9 cellular contexts compared by ENCODE assay signal in genomic region chr9:132942541-132943182, GRCh38. TPM values are rescaled to one million over a fixed set of nuclear protein-coding genes. Genes with fewer than 3 reads are reported as not detected.
DNase-seq lines count a peak whose midpoint lies in the region; TF ChIP-seq lines count a peak whose summit lies in the region.
"Had no signal": no experiment of that assay in that cellular context is flagged by ENCODE, and none has a peak within 500 bp of the region (broad histone marks: within the 10 kb centered on the region; RNA-seq: fewer than 3 reads in every experiment).

No MANE protein-coding gene starts in this region.

- TF ChIP-seq CTCF in chondrocyte (IDR thresholded peaks at IDR 0.05), result no peak
- TF ChIP-seq CTCF in nephron progenitor cell (IDR thresholded peaks at IDR 0.05), result no peak

- H3K27me3 Mint-ChIP-seq in IgD-negative memory B cell (peaks cover 3% of the 10 kb centered on the region), chondrocyte (ENCODE audit: low read depth) (no peaks in the 10 kb centered on the region), nephron progenitor cell (ENCODE audit: low read depth, poor library complexity) (no peaks in the 10 kb centered on the region)

- H3K4me3 Mint-ChIP-seq in IgD-negative memory B cell (peak overlapping the region in 3 of 4 donors; percentile 92 to 97 (median 96)), chondrocyte (ENCODE audit: unreplicated experiment) (peak overlapping the region; percentile 95), nephron progenitor cell (peak overlapping the region; percentile 98)

- H3K9me3 Mint-ChIP-seq in IgD-negative memory B cell (no peaks in the 10 kb centered on the region), chondrocyte (ENCODE audit: low read depth) (no peaks in the 10 kb centered on the region), nephron progenitor cell (no peaks in the 10 kb centered on the region)

- DNase-seq in chondrocyte (ENCODE audit: low spot score), result no peak
- DNase-seq in nephron progenitor cell, result no peak
- DNase-seq in activated CD4-positive, CD25-positive, alpha-beta regulatory T cell (lab: John Stamatoyannopoulos, UW), result no peak
- no peak for DNase-seq in T-helper 9 cell
- no peak for DNase-seq in NCI-H1436 treated with DMSO at 0.1 percent for 48 hours (lab: John Stamatoyannopoulos, UW)
- DNase-seq: cerebellar nuclear complex, NCI-H1694 had no signal

- H3K4me3 ChIP-seq in GM08714 (ENCODE audit: low read length), result peak overlapping the region; percentile 83; the same call in 1 of the 2 replicates

- H3K4me1 Mint-ChIP-seq in IgD-negative memory B cell (peaks cover 9 to 27% (median 26%) of the 10 kb centered on the region in 3 donors), chondrocyte (ENCODE audit: low read depth) (peaks cover 35% of the 10 kb centered on the region), nephron progenitor cell (peaks cover 55% of the 10 kb centered on the region)

- peak overlapping the region in 2 of 3 donors; percentile 47 to 100 for H3K27ac Mint-ChIP-seq in IgD-negative memory B cell
- H3K27ac Mint-ChIP-seq in chondrocyte (ENCODE audit: unreplicated experiment), result no peak overlapping the region
- H3K27ac Mint-ChIP-seq in nephron progenitor cell, result no peak overlapping the region

- H3K36me3 Mint-ChIP-seq in IgD-negative memory B cell, result peaks cover 3% of the 10 kb centered on the region
- H3K36me3 Mint-ChIP-seq in chondrocyte (ENCODE audit: low read depth), result no peaks in the 10 kb centered on the region
- no peaks in the 10 kb centered on the region for H3K36me3 Mint-ChIP-seq in nephron progenitor cell (ENCODE audit: low read depth)

RNA-seq across cellular contexts. Expression of gene TSC1, which starts 1.8 kb away (rescaled TPM):
- 8.9 TPM for polyA plus RNA-seq in IgD-negative memory B cell
- total RNA-seq in chondrocyte, result 37.7 to 50.7 TPM (median 42.5 TPM) in 3 replicates

RNA-seq across cellular contexts. Expression of gene GFI1B, which starts 35.8 kb away (rescaled TPM):
- 0.74 TPM for polyA plus RNA-seq in IgD-negative memory B cell
- total RNA-seq in chondrocyte, result not detected in 3 replicates

Comparison
In these comparisons a context has a peak if more than half of its experiments do, and no peak if none do; other contexts are left out.
1. H3K27ac Mint-ChIP-seq: peak in IgD-negative memory B cell (2 of 3); none in chondrocyte (single experiment) and nephron progenitor cell (single experiment).
2. Peak in every context shown above with its lines, with median percentiles within 50 percentile points of each other: H3K4me3 Mint-ChIP-seq.